Comparison of ENCODE assay signal across 1 cellular context in genomic region chr3:183487046-183487445, GRCh38.
TF ChIP-seq lines count a peak whose summit lies in the region.

No MANE protein-coding gene starts in this region.

TF ChIP-seq in K562, 482 proteins besides CTCF, POLR2A, EP300 and RAD21:
- TF ChIP-seq HNRNPH1 (optimal IDR thresholded peaks at IDR 0.05; ENCODE audit: low read depth, low read length): no peak
- no peak for TF ChIP-seq MCM5 (IDR thresholded peaks at IDR 0.05; ENCODE audit: low read depth)
- TF ChIP-seq MEIS2 (IDR thresholded peaks at IDR 0.05; ENCODE audit: partially characterized antibody): peak; percentile 12
